ENCODE assay signal across 8 cellular contexts in the genomic region with DNA sequence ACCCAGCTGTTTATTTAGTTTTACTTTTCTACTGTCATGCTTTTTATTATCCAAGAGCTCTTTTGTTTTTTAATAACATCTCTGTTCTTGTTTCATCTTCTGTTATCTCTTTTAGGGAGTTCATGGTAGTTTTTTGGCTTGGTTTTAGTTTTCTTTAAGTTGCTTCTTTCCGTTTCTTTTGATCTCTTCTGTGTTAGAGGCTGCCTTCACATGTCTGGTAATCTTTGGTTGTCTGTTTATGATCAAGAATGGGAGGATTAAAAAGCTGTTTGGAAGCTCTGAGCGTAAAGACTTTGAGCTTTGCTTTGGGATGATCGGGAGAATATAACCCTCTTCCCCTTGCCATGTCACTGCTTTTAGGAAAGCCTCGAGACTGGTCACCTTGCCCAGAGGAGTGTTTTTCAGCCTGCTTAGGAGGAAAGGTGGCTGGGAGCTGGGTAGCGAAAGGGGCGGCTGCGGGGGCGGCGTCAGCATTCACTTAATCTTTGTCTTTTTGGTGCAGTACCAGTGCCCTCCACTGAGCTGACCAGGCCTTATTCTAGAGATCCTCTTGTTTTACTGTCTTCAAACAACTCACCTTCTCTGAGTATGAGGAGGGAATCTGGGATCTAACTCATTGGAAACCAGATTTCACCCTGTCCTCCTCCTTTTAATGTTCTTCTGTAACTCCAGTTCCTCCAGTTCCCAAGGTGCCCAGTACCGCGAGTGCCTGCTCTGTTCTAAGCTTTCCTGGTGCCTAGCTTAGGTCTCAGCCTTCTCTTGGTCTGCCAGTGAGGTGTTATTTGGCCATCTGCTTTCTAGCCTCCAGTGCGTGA. TPM values are rescaled to one million over a fixed set of nuclear protein-coding genes. Genes with fewer than 3 reads are reported as not detected.
DNase-seq lines count a peak whose midpoint lies in the region; ATAC-seq and TF ChIP-seq lines count a peak whose summit lies in the region.

No MANE protein-coding gene starts in this region.

- CTCF ChIA-PET in AG04450 (lab: Charles Lee), result interaction anchor here (0.5 to 2.3 kb wide), 18 partner anchors 10 to 1212 kb away, joined by 3 to 16 read pairs (median 4); a partner anchor contains a TSS

- H3K27ac Mint-ChIP-seq in stimulated activated naive B cell treated with anti-CD40 and anti-IgM and Interleukin-4, amounts not matched to agents 10 μg/mL and 1 μg/mL and 100 μg/mL, for 72 hours, result peak overlapping the region; percentile 72

- H3K27ac ChIP-seq in AG04450 (ENCODE audit: low read depth, low read length), result no peak overlapping the region
- H3K27ac ChIP-seq in coronary artery, result no peak overlapping the region

- no peaks in the 10 kb centered on the region for H3K27me3 Mint-ChIP-seq in stimulated activated naive B cell treated with anti-CD40 and anti-IgM and Interleukin-4, amounts not matched to agents 10 μg/mL and 1 μg/mL and 100 μg/mL, for 72 hours

- H3K4me3 ChIP-seq in AG04450 (ENCODE audit: low read depth, low read length), result no peak overlapping the region; the same call in 1 of the 2 replicates
- H3K4me3 ChIP-seq in coronary artery, result no peak overlapping the region

- no peak overlapping the region for H3K4me3 Mint-ChIP-seq in stimulated activated naive B cell treated with anti-CD40 and anti-IgM and Interleukin-4, amounts not matched to agents 10 μg/mL and 1 μg/mL and 100 μg/mL, for 72 hours

- POLR2A ChIA-PET in AG04450 (lab: Yijun Ruan, JAX), result interaction anchor here (0.5 to 1.4 kb wide), 4 partner anchors 14 to 161 kb away, joined by 3 to 6 read pairs (median 4); a partner anchor contains a TSS

- peaks cover 68 to 75% of the 10 kb centered on the region in 2 donors for H3K36me3 Mint-ChIP-seq in stimulated activated naive B cell treated with anti-CD40 and anti-IgM and Interleukin-4, amounts not matched to agents 10 μg/mL and 1 μg/mL and 100 μg/mL, for 72 hours

- no peak for DNase-seq in AG04450 (ENCODE audit: low read depth, low spot score)
- DNase-seq in activated CD4-positive, alpha-beta T cell treated with anti-CD3 and anti-CD28 coated beads for 4 hours, result peak; percentile 69 to 72
- DNase-seq in coronary artery (ENCODE audit: low spot score), result no peak
- DNase-seq in myocyte (ENCODE audit: low read depth), result peak; percentile 32
- no peak for DNase-seq in stimulated activated naive B cell treated with anti-CD40 and anti-IgM and Interleukin-4, amounts not matched to agents 10 μg/mL and 1 μg/mL and 100 μg/mL, for 72 hours
- DNase-seq in H4 (ENCODE audit: low spot score), result no peak

- H3K4me1 Mint-ChIP-seq in stimulated activated naive B cell treated with anti-CD40 and anti-IgM and Interleukin-4, amounts not matched to agents 10 μg/mL and 1 μg/mL and 100 μg/mL, for 72 hours, result peaks cover 47 to 69% of the 10 kb centered on the region in 2 donors

- TF ChIP-seq CTCF in AG04450 (IDR thresholded peaks at IDR 0.05; ENCODE audit: low read depth, low read length), result peak; percentile 60
- peak; percentile 17 for TF ChIP-seq CTCF in coronary artery (IDR thresholded peaks at IDR 0.05)

- H3K9me3 ChIP-seq in AG04450 (ENCODE audit: control insufficient read depth, insufficient read depth, low read length), result no peaks in the 10 kb centered on the region

- H3K27me3 ChIP-seq in AG04450 (ENCODE audit: control insufficient read depth, insufficient read depth, low read length), result no peaks in the 10 kb centered on the region

- no peaks in the 10 kb centered on the region for H3K9me3 Mint-ChIP-seq in stimulated activated naive B cell treated with anti-CD40 and anti-IgM and Interleukin-4, amounts not matched to agents 10 μg/mL and 1 μg/mL and 100 μg/mL, for 72 hours

- peak; percentile 78 for ATAC-seq in HG03354 (IDR thresholded peaks at IDR 0.05; ENCODE audit: poor library complexity, severe bottlenecking, unreplicated experiment)
- peak; percentile 62 to 88 for ATAC-seq in stimulated activated naive B cell treated with anti-CD40 and anti-IgM and Interleukin-4, amounts not matched to agents 10 μg/mL and 1 μg/mL and 100 μg/mL, for 72 hours (replicated peaks)
- ATAC-seq in GM21528 (IDR thresholded peaks at IDR 0.05; ENCODE audit: low FRiP score, unreplicated experiment), result no peak

RNA-seq across cellular contexts. Expression of a gene that starts 15.5 kb away (rescaled TPM):
- 17.7 and 20.5 TPM in 2 replicates for polyA plus RNA-seq in AG04450 (2011; rRNA removed)
- 29.1 and 30.2 TPM in 2 replicates for polyA minus RNA-seq in AG04450 (2011; rRNA and poly(A)+ RNA removed)
- 6.9 and 8.9 TPM in 2 replicates for total RNA-seq in myocyte
- 24.2 TPM for polyA plus RNA-seq in myocyte (2012)
- 6.4 and 9.7 TPM in 2 replicates for total RNA-seq in H4 (2014; rRNA removed; shearing (Covaris generic))

RNA-seq across cellular contexts. Expression of a gene that starts 29.0 kb away (rescaled TPM):
- 0.10 TPM in 1 of 2 replicates, not detected in the other for polyA plus RNA-seq in AG04450 (2011; rRNA removed)
- 0.17 and 0.41 TPM in 2 replicates for polyA minus RNA-seq in AG04450 (2011; rRNA and poly(A)+ RNA removed)
- not detected in 2 replicates for total RNA-seq in myocyte
- polyA plus RNA-seq in myocyte (2012), result 0.23 TPM
- total RNA-seq in H4 (2014; rRNA removed; shearing (Covaris generic)), result not detected in 2 replicates

RNA-seq across cellular contexts. Expression of a gene that starts 57.2 kb away (rescaled TPM):
- polyA plus RNA-seq in AG04450 (2011; rRNA removed), result 195 and 268 TPM in 2 replicates
- 380 and 487 TPM in 2 replicates for polyA minus RNA-seq in AG04450 (2011; rRNA and poly(A)+ RNA removed)
- 123 and 192 TPM in 2 replicates for total RNA-seq in myocyte
- 212 TPM for polyA plus RNA-seq in myocyte (2012)
- 176 and 203 TPM in 2 replicates for total RNA-seq in H4 (2014; rRNA removed; shearing (Covaris generic))

Comparison
In these comparisons a context has a peak if more than half of its experiments do, and no peak if none do; other contexts are left out.
1. DNase-seq: peak in activated CD4-positive, alpha-beta T cell treated with anti-CD3 and anti-CD28 coated beads for 4 hours (2 of 2) and myocyte (single experiment); none in AG04450 (single experiment), coronary artery (single experiment), stimulated activated naive B cell treated with anti-CD40 and anti-IgM and Interleukin-4, amounts not matched to agents 10 μg/mL and 1 μg/mL and 100 μg/mL, for 72 hours (single experiment) and H4 (single experiment).